In genomic region chr13:73215807-73216206, GRCh38 we compare ENCODE assay signal across 14 cellular contexts.
A peak's percentile ranks its signal among the peaks of the same experiment; 100 is the strongest.
DNase-seq lines count a peak whose midpoint lies in the region; ATAC-seq lines count a peak whose summit lies in the region.
"Had no signal": no experiment of that assay in that cellular context is flagged by ENCODE, and none has a peak within 500 bp of the region (broad histone marks: within the 10 kb centered on the region; RNA-seq: fewer than 3 reads in every experiment).

No MANE protein-coding gene starts in this region.

- H3K27me3 ChIP-seq in mesendoderm (ENCODE audit: insufficient read depth, low read length, poor library complexity), result no peaks in the 10 kb centered on the region
- H3K27me3 ChIP-seq: neutrophil, spleen had no signal

- H3K79me1 ChIP-seq in mesendoderm (ENCODE audit: low read length), result no peaks in the 10 kb centered on the region

- H3K4me2 ChIP-seq in mesendoderm (ENCODE audit: low read length), result no peak overlapping the region

- H3K4ac ChIP-seq in mesendoderm (ENCODE audit: low read depth, low read length), result no peak overlapping the region

- no peaks in the 10 kb centered on the region for H3K9me3 Mint-ChIP-seq in activated T-cell treated with anti-CD3 and anti-CD28 coated beads, Interleukin-2, amount 50 U/mL, for 24 hours
- H3K9me3 Mint-ChIP-seq: effector memory CD8-positive, alpha-beta T cell had no signal

- no peak overlapping the region for H3K4me3 Mint-ChIP-seq in activated T-cell treated with anti-CD3 and anti-CD28 coated beads, Interleukin-2, amount 50 U/mL, for 24 hours
- H3K4me3 Mint-ChIP-seq: effector memory CD8-positive, alpha-beta T cell had no signal

- no peak overlapping the region for H4K5ac ChIP-seq in mesendoderm (ENCODE audit: low read length)

- ATAC-seq in HG02852 (IDR thresholded peaks at IDR 0.05; ENCODE audit: unreplicated experiment), result no peak
- ATAC-seq: effector memory CD8-positive, alpha-beta T cell had no signal

- H2AK5ac ChIP-seq in mesendoderm (ENCODE audit: low read length), result no peak overlapping the region

- no peaks in the 10 kb centered on the region for H3K79me2 ChIP-seq in mesendoderm (ENCODE audit: control insufficient read depth, insufficient read depth, low read length)

- no peaks in the 10 kb centered on the region for H3K36me3 Mint-ChIP-seq in activated T-cell treated with anti-CD3 and anti-CD28 coated beads, Interleukin-2, amount 50 U/mL, for 24 hours (ENCODE audit: low read depth)

- no CpG with 5 or more reads among the region's 6 CpGs for WGBS in mesendoderm (ENCODE audit: extremely low coverage, insufficient coverage, low lambda C conversion rate)

- H3K27me3 Mint-ChIP-seq in activated T-cell treated with anti-CD3 and anti-CD28 coated beads, Interleukin-2, amount 50 U/mL, for 24 hours, result peaks cover 7% of the 10 kb centered on the region

- no peak overlapping the region for H4K8ac ChIP-seq in mesendoderm (ENCODE audit: low read depth, low read length)

- no peak overlapping the region for H3K23ac ChIP-seq in mesendoderm (ENCODE audit: low read length)

- peaks cover 11% of the 10 kb centered on the region for H3K4me1 Mint-ChIP-seq in activated T-cell treated with anti-CD3 and anti-CD28 coated beads, Interleukin-2, amount 50 U/mL, for 24 hours (ENCODE audit: low read depth)

- DNase-seq in AG08395 (ENCODE audit: low spot score) (peak; percentile 49), LHCN-M2 (ENCODE audit: low read depth) (peak; percentile 39), dedifferentiated amniotic fluid mesenchymal stem cell (ENCODE audit: extremely low spot score) (peak; percentile 89), mesendoderm (peak; percentile 17), SIG-M5 treated with dmso at 0.1 percent for 504 hours (lab: John Stamatoyannopoulos, UW; ENCODE audit: unreplicated experiment) (no peak)
- no peak for DNase-seq in effector CD8-positive, alpha-beta T cell (lab: John Stamatoyannopoulos, UW)
- DNase-seq in activated T-cell treated with anti-CD3 and anti-CD28 coated beads, Interleukin-2, amount 50 U/mL, for 24 hours, result no peak
- DNase-seq: COR-L47; effector memory CD8-positive, alpha-beta T cell; NCI-H1105 treated with DMSO at 0.1 percent for 48 hours; spleen had no signal

- H3K9ac ChIP-seq in mesendoderm (ENCODE audit: low read length), result no peak overlapping the region

- H2BK5ac ChIP-seq in mesendoderm (ENCODE audit: low read length), result no peak overlapping the region

- no peak overlapping the region for H2BK120ac ChIP-seq in mesendoderm (ENCODE audit: low read depth, low read length)

- H3K27ac Mint-ChIP-seq in activated T-cell treated with anti-CD3 and anti-CD28 coated beads, Interleukin-2, amount 50 U/mL, for 24 hours, result no peak overlapping the region
- H3K27ac Mint-ChIP-seq: effector memory CD8-positive, alpha-beta T cell had no signal

- H3K36me3 ChIP-seq in mesendoderm (ENCODE audit: control insufficient read depth, insufficient read depth, low read length), result no peaks in the 10 kb centered on the region
- H3K36me3 ChIP-seq: neutrophil, spleen had no signal

- H3K4me1 ChIP-seq in mesendoderm (ENCODE audit: control insufficient read depth, low read depth, low read length), result no peaks in the 10 kb centered on the region
- H3K4me1 ChIP-seq: spleen had no signal

- H3K4me3 ChIP-seq in mesendoderm (ENCODE audit: low read length), result no peak overlapping the region
- H3K4me3 ChIP-seq: lung, spleen had no signal

- no peak overlapping the region for H3K56ac ChIP-seq in mesendoderm (ENCODE audit: low read length)

- H2BK15ac ChIP-seq in mesendoderm (replicated peaks; ENCODE audit: low read depth), result no peak overlapping the region

- H3K18ac ChIP-seq in mesendoderm (ENCODE audit: low read length), result no peak overlapping the region

- no peak overlapping the region for H3K27ac ChIP-seq in mesendoderm (ENCODE audit: low read depth, low read length)
- H3K27ac ChIP-seq: neutrophil, spleen had no signal

Comparison
In these comparisons a context has a peak if more than half of its experiments do, and no peak if none do; other contexts are left out.
1. DNase-seq: peak in AG08395 (single experiment), LHCN-M2 (single experiment), dedifferentiated amniotic fluid mesenchymal stem cell (single experiment) and mesendoderm (single experiment); none in effector CD8-positive, alpha-beta T cell (single experiment), SIG-M5 treated with dmso at 0.1 percent for 504 hours (single experiment) and activated T-cell treated with anti-CD3 and anti-CD28 coated beads, Interleukin-2, amount 50 U/mL, for 24 hours (single experiment).